20 cellular contexts compared by ENCODE assay signal in genomic region chr11:110123003-110123402, GRCh38. TPM values are rescaled to one million over a fixed set of nuclear protein-coding genes. Genes with fewer than 3 reads are reported as not detected.
DNase-seq lines count a peak whose midpoint lies in the region; ATAC-seq, FAIRE-seq and TF ChIP-seq lines count a peak whose summit lies in the region.
"Had no signal": no experiment of that assay in that cellular context is flagged by ENCODE, and none has a peak within 500 bp of the region (broad histone marks: within the 10 kb centered on the region; RNA-seq: fewer than 3 reads in every experiment).

No MANE protein-coding gene starts in this region.

- H3K9me3 ChIP-seq in GM23248 (ENCODE audit: low read depth) (no peaks in the 10 kb centered on the region), astrocyte (ENCODE audit: insufficient read depth, low read depth, low read length) (no peaks in the 10 kb centered on the region), Karpas-422 (ENCODE audit: low read length) (no peaks in the 10 kb centered on the region)
- H3K9me3 ChIP-seq: breast epithelium, gastrocnemius medialis had no signal

- H2AFZ ChIP-seq in GM23248 (no peak overlapping the region), astrocyte (ENCODE audit: low read depth, low read length) (no peak overlapping the region), Karpas-422 (ENCODE audit: low read length) (no peak overlapping the region)

- DNase-seq in AG20443 (ENCODE audit: low spot score) (peak; percentile 48), GM23248 (peak; percentile 53), astrocyte (ENCODE audit: low read depth) (peak; percentile 82), hepatic stellate cell (ENCODE audit: low spot score) (peak; percentile 13), Karpas-422 (no peak), inferior parietal cortex (ENCODE audit: extremely low spot score) (no peak)
- DNase-seq: activated B cell treated with CpG ODN at 0.5 μM for 24 hours; activated effector memory CD4-positive, alpha-beta T cell treated with Interleukin-2 at 50 U/mL for 16 hours; gastrocnemius medialis; MV-4-11; natural killer cell; NCI-H2081; NCI-H82 had no signal

- peaks cover 47% of the 10 kb centered on the region for H3K4me1 Mint-ChIP-seq in astrocyte (ENCODE audit: low read depth, unreplicated experiment)
- H3K4me1 Mint-ChIP-seq: activated B cell treated with CpG ODN at 0.5 μM for 24 hours, B cell, natural killer cell had no signal

- H3K27ac ChIP-seq in GM23248: no peak overlapping the region
- H3K27ac ChIP-seq in astrocyte (ENCODE audit: low read depth, low read length): peak overlapping the region; percentile 47
- no peak overlapping the region for H3K27ac ChIP-seq in Karpas-422 (ENCODE audit: low read length)
- H3K27ac ChIP-seq: breast epithelium, gastrocnemius medialis, RWPE1 had no signal

- H3F3A ChIP-seq in GM23248 (ENCODE audit: insufficient read depth): peaks cover 24% of the 10 kb centered on the region

- H3K27me3 ChIP-seq in GM23248 (replicated peaks; ENCODE audit: insufficient read depth) (no peaks in the 10 kb centered on the region), astrocyte (ENCODE audit: insufficient read depth, low read length) (no peaks in the 10 kb centered on the region), Karpas-422 (ENCODE audit: low read length) (no peaks in the 10 kb centered on the region)
- H3K27me3 ChIP-seq: breast epithelium, gastrocnemius medialis had no signal

- no peak overlapping the region for H3K4me3 Mint-ChIP-seq in astrocyte (ENCODE audit: unreplicated experiment)
- H3K4me3 Mint-ChIP-seq: activated B cell treated with CpG ODN at 0.5 μM for 24 hours; B cell; natural killer cell; T-helper 1 cell treated with Interleukin-12 subunit alpha and Interleukin-12 subunit beta and Interleukin-4 antibody, amounts not matched to agents 30 μg/mL and 1 μg/mL, for 36 hours had no signal

- FAIRE-seq in astrocyte (lab: Jason Lieb, UNC): peak; percentile 63
- FAIRE-seq: H1 had no signal

- peaks cover 3% of the 10 kb centered on the region for H3K9me3 Mint-ChIP-seq in astrocyte (ENCODE audit: unreplicated experiment)
- H3K9me3 Mint-ChIP-seq: activated B cell treated with CpG ODN at 0.5 μM for 24 hours; natural killer cell; T-helper 1 cell treated with Interleukin-12 subunit alpha and Interleukin-12 subunit beta and Interleukin-4 antibody, amounts not matched to agents 30 μg/mL and 1 μg/mL, for 36 hours had no signal

- no peaks in the 10 kb centered on the region for H3K9me2 ChIP-seq in GM23248 (ENCODE audit: insufficient read depth)
- no peaks in the 10 kb centered on the region for H3K9me2 ChIP-seq in Karpas-422 (replicated peaks; ENCODE audit: insufficient read depth, low read length)

- no peaks in the 10 kb centered on the region for H3K27me3 Mint-ChIP-seq in astrocyte (ENCODE audit: low read depth, unreplicated experiment)

- in situ Hi-C loops in GM23248 (cut with MboI): no loop called here

- H3K79me2 ChIP-seq in GM23248 (ENCODE audit: insufficient read depth) (peaks cover 46% of the 10 kb centered on the region), astrocyte (ENCODE audit: insufficient read depth, low read length) (peaks cover 26% of the 10 kb centered on the region), Karpas-422 (ENCODE audit: low read length) (no peaks in the 10 kb centered on the region)

- H3K4me1 ChIP-seq in GM23248 (ENCODE audit: insufficient read depth) (peaks cover 32% of the 10 kb centered on the region), astrocyte (ENCODE audit: insufficient read depth, low read length) (peaks cover 27% of the 10 kb centered on the region), Karpas-422 (ENCODE audit: low read length) (no peaks in the 10 kb centered on the region)

- peak overlapping the region; percentile 82 for H3K27ac Mint-ChIP-seq in astrocyte (ENCODE audit: unreplicated experiment)
- H3K27ac Mint-ChIP-seq: activated B cell treated with CpG ODN at 0.5 μM for 24 hours; B cell; natural killer cell; T-helper 1 cell treated with Interleukin-12 subunit alpha and Interleukin-12 subunit beta and Interleukin-4 antibody, amounts not matched to agents 30 μg/mL and 1 μg/mL, for 36 hours had no signal

- TF ChIP-seq CTCF in astrocyte (IDR thresholded peaks at IDR 0.05; ENCODE audit: insufficient read depth, low read depth, low read length): no peak

- no peaks in the 10 kb centered on the region for H3K36me3 Mint-ChIP-seq in astrocyte (ENCODE audit: low read depth, unreplicated experiment)
- H3K36me3 Mint-ChIP-seq: natural killer cell had no signal

- WGBS in GM23248 (ENCODE audit: low coverage in 1 of 2, low lambda C conversion rate in 2 of 2, missing lambda C conversion rate in 2 of 2), 2 experiments: 79 to 88% methylated on average over 3 of the region's 3 CpGs

- no peaks in the 10 kb centered on the region for H4K20me1 ChIP-seq in GM23248 (ENCODE audit: insufficient read depth)
- H4K20me1 ChIP-seq in astrocyte (ENCODE audit: insufficient read depth, low read length): peaks cover 3% of the 10 kb centered on the region
- H4K20me1 ChIP-seq in Karpas-422 (ENCODE audit: insufficient read depth, low read depth, low read length): no peaks in the 10 kb centered on the region

- no peaks in the 10 kb centered on the region for H3K36me3 ChIP-seq in GM23248 (ENCODE audit: low read depth)
- no peaks in the 10 kb centered on the region for H3K36me3 ChIP-seq in astrocyte (ENCODE audit: insufficient read depth, low read length)
- no peaks in the 10 kb centered on the region for H3K36me3 ChIP-seq in Karpas-422 (ENCODE audit: insufficient read depth, low read length)
- H3K36me3 ChIP-seq: breast epithelium, gastrocnemius medialis had no signal

- no peak overlapping the region for H3K9ac ChIP-seq in GM23248
- H3K9ac ChIP-seq in astrocyte (ENCODE audit: low read length): no peak overlapping the region
- H3K9ac ChIP-seq in Karpas-422 (ENCODE audit: low read length): no peak overlapping the region

- H3K4me2 ChIP-seq in GM23248 (ENCODE audit: unreplicated experiment): no peak overlapping the region
- H3K4me2 ChIP-seq in astrocyte (ENCODE audit: low read length): peak overlapping the region; percentile 1
- no peak overlapping the region for H3K4me2 ChIP-seq in Karpas-422 (ENCODE audit: low read depth, low read length, poor library complexity, severe bottlenecking)

- ATAC-seq in HG03159 (IDR thresholded peaks at IDR 0.05; ENCODE audit: unreplicated experiment): no peak
- ATAC-seq in GM21723 (IDR thresholded peaks at IDR 0.05; ENCODE audit: unreplicated experiment): no peak
- ATAC-seq: gastrocnemius medialis, natural killer cell had no signal

- H3K4me3 ChIP-seq in GM23248 (no peak overlapping the region), astrocyte (ENCODE audit: insufficient read depth, low read depth, low read length) (no peak overlapping the region), Karpas-422 (ENCODE audit: low read length) (no peak overlapping the region)
- H3K4me3 ChIP-seq: breast epithelium, gastrocnemius medialis had no signal

RNA-seq across cellular contexts. Expression of gene ZC3H12C, which starts 29.8 kb away (rescaled TPM):
- total RNA-seq in GM23248 (2014; rRNA removed; shearing (Covaris generic)): 5.1 and 5.3 TPM in 2 replicates
- 1.4 and 1.5 TPM in 2 replicates for polyA plus RNA-seq in GM23248 (2016; fragmentation: Nextera tagmentation; extraction: Ambion mirVana)
- total RNA-seq in astrocyte: 10.4 and 12.0 TPM in 2 replicates
- total RNA-seq in Karpas-422 (2014; rRNA removed; shearing (Covaris generic); ENCODE audit: low replicate concordance): not detected in 2 replicates

Comparison
In these comparisons a context has a peak if more than half of its experiments do, and no peak if none do; other contexts are left out.
1. DNase-seq: peak in AG20443 (single experiment), GM23248 (single experiment), astrocyte (single experiment) and hepatic stellate cell (single experiment); none in Karpas-422 (single experiment) and inferior parietal cortex (single experiment).